ENCODE assay signal across 22 cellular contexts in the genomic region with DNA sequence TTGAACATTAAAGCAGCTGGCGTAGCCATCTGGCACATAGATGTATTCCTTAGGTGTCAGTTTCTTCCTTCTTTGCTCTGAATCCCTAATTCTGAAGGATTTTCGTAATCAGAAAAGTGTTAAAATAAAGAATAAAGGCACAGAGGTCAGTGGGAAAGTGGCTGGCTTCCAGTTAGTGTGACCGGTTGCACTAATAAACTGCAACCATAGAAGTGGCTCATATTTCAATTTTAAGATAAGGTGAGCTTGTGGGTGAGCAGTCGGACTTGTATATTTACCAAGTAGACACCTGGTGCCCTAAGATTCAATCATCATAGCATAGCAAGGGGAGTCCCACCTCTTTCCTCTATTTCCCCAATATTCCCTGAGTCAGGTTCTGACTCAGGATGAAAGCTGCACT.
"Had no signal": no experiment of that assay in that cellular context is flagged by ENCODE, and none has a peak within 500 bp of the region (broad histone marks: within the 10 kb centered on the region; RNA-seq: fewer than 3 reads in every experiment).

No MANE protein-coding gene starts in this region.

- H3K27ac ChIP-seq: left ventricle myocardium inferior, ovary, right atrium auricular region, right lobe of liver, tibial nerve, upper lobe of left lung, vagina had no signal

- H3K36me3 ChIP-seq: left ventricle myocardium inferior, ovary, right atrium auricular region, right lobe of liver, tibial nerve, upper lobe of left lung, vagina had no signal

- H3K4me3 ChIP-seq: left ventricle myocardium inferior, lung, ovary, right atrium auricular region, right lobe of liver, smooth muscle cell, tibial nerve, upper lobe of left lung, vagina had no signal

- DNase-seq: immature natural killer cell; kidney; left ventricle myocardium inferior; mesendoderm; naive thymus-derived CD4-positive, alpha-beta T cell; ovary; right lobe of liver; stimulated activated CD4-positive, alpha-beta T cell treated with anti-CD3 and anti-CD28 coated beads, Interleukin-1b, Interleukin-23, amount 100 ng/mL, for 48 hours; stimulated activated CD4-positive, alpha-beta T cell treated with anti-CD3 and anti-CD28 coated beads, Interleukin-2, amount 100 ng/mL, for 48 hours; stimulated activated CD4-positive, alpha-beta T cell treated with anti-CD3 and anti-CD28 coated beads, Interleukin-4, amount 100 ng/mL, for 4 hours; stimulated activated CD8-positive, alpha-beta memory T cell treated with anti-CD3 and anti-CD28 coated beads, Interleukin-4, amount 100 ng/mL, for 48 hours; stimulated activated naive CD4-positive, alpha-beta T cell treated with Interleukin-2 at 50 U/mL for 16 hours; stimulated activated naive CD8-positive, alpha-beta T cell treated with anti-CD3 and anti-CD28 coated beads, Interleukin-15, amount 100 ng/mL, for 72 hours; substantia nigra; upper lobe of left lung had no signal

- H3K4me2 ChIP-seq: smooth muscle cell had no signal

- H3K9me3 ChIP-seq: ovary, right atrium auricular region, right lobe of liver, tibial nerve, upper lobe of left lung, vagina had no signal

- H3K4me1 ChIP-seq: left ventricle myocardium inferior, right atrium auricular region, right lobe of liver, tibial nerve, upper lobe of left lung, vagina had no signal

- ATAC-seq: naive thymus-derived CD4-positive, alpha-beta T cell; natural killer cell treated with Interleukin-12 subunit alpha and Interleukin-12 subunit beta and Interleukin-15 and Interleukin-18, amount 100 ng/mL, for 72 hours; right lobe of liver; stimulated activated memory B cell treated with anti-CD40 and anti-IgM and Interleukin-4, amounts not matched to agents 10 μg/mL and 1 μg/mL and 100 μg/mL, for 72 hours; stimulated activated naive CD8-positive, alpha-beta T cell treated with anti-CD3 and anti-CD28 coated beads, Interleukin-15, amount 100 ng/mL, for 72 hours had no signal

- H3K27me3 ChIP-seq: ovary, right atrium auricular region, right lobe of liver, tibial nerve, upper lobe of left lung, vagina had no signal
